15 cellular contexts compared by ENCODE assay signal in genomic region chr7:44323381-44324203, GRCh38. TPM values are rescaled to one million over a fixed set of nuclear protein-coding genes. Genes with fewer than 3 reads are reported as not detected.
DNase-seq lines count a peak whose midpoint lies in the region; ATAC-seq and TF ChIP-seq lines count a peak whose summit lies in the region.
"Had no signal": no experiment of that assay in that cellular context is flagged by ENCODE, and none has a peak within 500 bp of the region (broad histone marks: within the 10 kb centered on the region; RNA-seq: fewer than 3 reads in every experiment).

No MANE protein-coding gene starts in this region.

- H3K4me3 Mint-ChIP-seq in activated B cell treated with CpG ODN at 0.5 μM for 24 hours, result peak overlapping the region; percentile 38

- no peaks in the 10 kb centered on the region for H3K4me1 ChIP-seq in right cardiac atrium (ENCODE audit: control insufficient read depth, insufficient read depth, low read length)

- no peak overlapping the region for H3K4me3 ChIP-seq in right cardiac atrium (ENCODE audit: low read length)
- H3K4me3 ChIP-seq: uterus had no signal

- H3K4me1 Mint-ChIP-seq in activated B cell treated with CpG ODN at 0.5 μM for 24 hours, result peaks cover 9% of the 10 kb centered on the region

- WGBS in right cardiac atrium, result 80% methylated on average over 17 of the region's 17 CpGs

- TF ChIP-seq CTCF in activated B cell treated with CpG ODN at 0.5 μM for 24 hours (IDR thresholded peaks at IDR 0.05), result no peak

- H3K27ac Mint-ChIP-seq in activated B cell treated with CpG ODN at 0.5 μM for 24 hours, result no peak overlapping the region
- H3K27ac Mint-ChIP-seq: CD8-positive, alpha-beta T cell had no signal

- no peaks in the 10 kb centered on the region for H3K27me3 ChIP-seq in right cardiac atrium (ENCODE audit: control insufficient read depth, insufficient read depth)

- H3K9me3 ChIP-seq in right cardiac atrium (ENCODE audit: control insufficient read depth, low read length), result no peaks in the 10 kb centered on the region
- H3K9me3 ChIP-seq: uterus had no signal

- intact Hi-C loops in activated B cell treated with CpG ODN at 0.5 μM for 24 hours (cut with micrococcal nuclease) (no loop called here), right cardiac atrium (cut with DNase I) (no loop called here)

- peaks cover 33% of the 10 kb centered on the region for H3K27me3 Mint-ChIP-seq in activated B cell treated with CpG ODN at 0.5 μM for 24 hours

- H3K9me3 Mint-ChIP-seq in activated B cell treated with CpG ODN at 0.5 μM for 24 hours, result no peaks in the 10 kb centered on the region
- H3K9me3 Mint-ChIP-seq: CD8-positive, alpha-beta T cell had no signal

- peak overlapping the region; percentile 92 for H3K27ac ChIP-seq in right cardiac atrium (ENCODE audit: low read length)
- H3K27ac ChIP-seq: cardiac muscle cell, uterus had no signal

- peak; percentile 44 for DNase-seq in activated effector memory CD4-positive, alpha-beta T cell treated with anti-CD3 and anti-CD28 coated beads, Interleukin-2, amount 50 U/mL, for 16 hours
- no peak for DNase-seq in activated effector memory CD4-positive, alpha-beta T cell treated with Interleukin-2 at 50 U/mL for 16 hours
- DNase-seq in activated B cell treated with CpG ODN at 0.5 μM for 24 hours (no peak), right cardiac atrium (no peak), HuH-7 (ENCODE audit: low spot score) (no peak)
- peak; percentile 18 for DNase-seq in stimulated activated CD8-positive, alpha-beta memory T cell treated with anti-CD3 and anti-CD28 coated beads, Interleukin-4, amount 100 ng/mL, for 48 hours
- DNase-seq in activated CD8-positive, alpha-beta memory T cell treated with anti-CD3 and anti-CD28 coated beads, Interleukin-2, amount 50 U/mL, for 4 hours, result no peak
- DNase-seq in activated CD4-positive, CD25-positive, alpha-beta regulatory T cell (lab: John Stamatoyannopoulos, UW), result no peak
- DNase-seq: CD8-positive, alpha-beta T cell; NCI-H1694; NCI-H446 treated with DMSO at 0.1 percent for 48 hours; OCI-M1; stimulated activated naive CD4-positive, alpha-beta T cell treated with Interleukin-2 at 50 U/mL for 16 hours; uterus had no signal

- CTCF ChIA-PET in activated B cell treated with CpG ODN at 0.5 μM for 24 hours (lab: Charles Lee), result no interaction called here

- POLR2A ChIA-PET in activated B cell treated with CpG ODN at 0.5 μM for 24 hours (lab: Charles Lee), result no interaction called here

- H3K36me3 Mint-ChIP-seq in activated B cell treated with CpG ODN at 0.5 μM for 24 hours (ENCODE audit: low read depth), result no peaks in the 10 kb centered on the region
- H3K36me3 Mint-ChIP-seq: CD8-positive, alpha-beta T cell had no signal

- ATAC-seq in activated B cell treated with CpG ODN at 0.5 μM for 24 hours (ENCODE audit: low read depth) (no peak), right cardiac atrium (peak in 1 of 2 donors; percentile 2)
- ATAC-seq: CD8-positive, alpha-beta T cell had no signal

RNA-seq across cellular contexts. Expression of gene CAMK2B, which starts 1.8 kb away (rescaled TPM):
- total RNA-seq in activated B cell treated with CpG ODN at 0.5 μM for 24 hours (0.17 and 0.58 TPM in 2 replicates), right cardiac atrium (100 to 1,000 TPM in 2 of 4 donors, 10 to 100 TPM in 2; 79.7 to 134 (median 106) TPM)
- 105 TPM for polyA plus RNA-seq in right cardiac atrium
- total RNA-seq: CD8-positive, alpha-beta T cell had no signal

Comparison
In these comparisons a context has a peak if more than half of its experiments do, and no peak if none do; other contexts are left out.
1. DNase-seq: peak in activated effector memory CD4-positive, alpha-beta T cell treated with anti-CD3 and anti-CD28 coated beads, Interleukin-2, amount 50 U/mL, for 16 hours (single experiment) and stimulated activated CD8-positive, alpha-beta memory T cell treated with anti-CD3 and anti-CD28 coated beads, Interleukin-4, amount 100 ng/mL, for 48 hours (single experiment); none in activated effector memory CD4-positive, alpha-beta T cell treated with Interleukin-2 at 50 U/mL for 16 hours (single experiment), activated B cell treated with CpG ODN at 0.5 μM for 24 hours (single experiment), right cardiac atrium (0 of 3), activated CD8-positive, alpha-beta memory T cell treated with anti-CD3 and anti-CD28 coated beads, Interleukin-2, amount 50 U/mL, for 4 hours (single experiment), activated CD4-positive, CD25-positive, alpha-beta regulatory T cell (0 of 4) and HuH-7 (single experiment).
2. RNA of gene CAMK2B, which starts 1.8 kb away (total RNA-seq): 79.7 to 134 TPM in right cardiac atrium; 0.17 to 0.58 TPM in activated B cell treated with CpG ODN at 0.5 μM for 24 hours; every median in the first group is over 10 times any median in the second.